Comparison of ENCODE assay signal across 2 cellular contexts in genomic region chr5:139796061-139796806, GRCh38.
TF ChIP-seq lines count a peak whose summit lies in the region.

No MANE protein-coding gene starts in this region.

TF ChIP-seq in A549, 52 proteins besides CTCF, POLR2A, EP300 and RAD21 (continued from another document):
- no peak for TF ChIP-seq GATA3 (IDR thresholded peaks at IDR 0.05; ENCODE audit: borderline replicate concordance)
- TF ChIP-seq ZSCAN20 (CRISPR knock-in tag; IDR thresholded peaks at IDR 0.05): no peak
- TF ChIP-seq CBX2 (IDR thresholded peaks at IDR 0.05; ENCODE audit: borderline replicate concordance, low read depth): no peak

TF ChIP-seq in GM12878, 131 proteins besides CTCF, POLR2A, EP300 and RAD21 (continued from another document):
- no peak for TF ChIP-seq SREBF2 (IDR thresholded peaks at IDR 0.05; ENCODE audit: low read length)
